Comparison of ENCODE assay signal across 11 cellular contexts in the genomic region with DNA sequence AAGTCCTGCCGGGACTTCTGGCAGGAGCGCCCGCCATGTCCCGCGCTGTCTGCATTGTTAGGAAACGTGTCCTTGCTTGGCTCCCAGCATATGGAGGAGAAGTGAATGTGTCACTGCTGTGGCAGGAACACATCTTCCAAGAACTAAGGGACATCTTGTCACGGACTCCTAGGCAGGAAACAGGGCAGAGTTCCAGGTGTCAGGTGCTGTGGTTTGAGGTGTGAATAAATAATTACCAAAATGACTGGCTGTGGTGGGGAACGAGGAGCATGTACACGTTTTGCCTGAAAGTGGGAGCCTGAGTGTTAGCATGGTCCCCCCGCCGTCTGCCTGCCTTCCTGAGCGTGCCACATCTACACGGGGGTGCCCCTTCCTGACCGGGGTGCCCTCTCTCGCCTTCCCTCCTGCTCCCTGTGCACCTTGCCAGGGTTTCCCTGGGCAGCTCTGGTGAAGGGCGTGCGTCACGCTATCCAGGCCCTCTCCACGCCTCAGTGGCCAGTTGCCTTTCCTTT.
DNase-seq lines count a peak whose midpoint lies in the region; ATAC-seq, FAIRE-seq and TF ChIP-seq lines count a peak whose summit lies in the region.
"Had no signal": no experiment of that assay in that cellular context is flagged by ENCODE, and none has a peak within 500 bp of the region (broad histone marks: within the 10 kb centered on the region; RNA-seq: fewer than 3 reads in every experiment).

No MANE protein-coding gene starts in this region.

- CTCF ChIA-PET in activated CD8-positive, alpha-beta memory T cell treated with anti-CD3 and anti-CD28 coated beads, Interleukin-2, amount 10 ng/mL, durations not matched to agents 7 days and 5 days (lab: Charles Lee), result no interaction called here

- no peaks in the 10 kb centered on the region for H3K27me3 ChIP-seq in small intestine (ENCODE audit: control insufficient read depth in 2 of 2, insufficient read depth in 2 of 2, low read length in 2 of 2)
- H3K27me3 ChIP-seq: adrenal gland, vagina had no signal

- H3K9me3 ChIP-seq in small intestine (ENCODE audit: control insufficient read depth, low read depth), result no peaks in the 10 kb centered on the region
- H3K9me3 ChIP-seq: adrenal gland, vagina had no signal

- no peaks in the 10 kb centered on the region for H3K4me1 ChIP-seq in small intestine (ENCODE audit: control insufficient read depth in 2 of 2, insufficient read depth in 1 of 2, low read depth in 1 of 2, low read length in 1 of 2)

- ATAC-seq in GM18867 (IDR thresholded peaks at IDR 0.05; ENCODE audit: unreplicated experiment), result peak; percentile 58
- peak; percentile 61 for ATAC-seq in HG02642 (IDR thresholded peaks at IDR 0.05; ENCODE audit: poor library complexity, unreplicated experiment)
- ATAC-seq in activated CD8-positive, alpha-beta memory T cell treated with anti-CD3 and anti-CD28 coated beads, Interleukin-2, amount 10 ng/mL, durations not matched to agents 7 days and 5 days, result peak; percentile 71
- no peak for ATAC-seq in HG03571 (IDR thresholded peaks at IDR 0.05; ENCODE audit: unreplicated experiment)

- no peaks in the 10 kb centered on the region for H3K36me3 ChIP-seq in small intestine (ENCODE audit: control insufficient read depth in 2 of 2, insufficient read depth in 2 of 2, low read length in 2 of 2)
- H3K36me3 ChIP-seq: adrenal gland, vagina had no signal

- H3K36me3 Mint-ChIP-seq in activated CD8-positive, alpha-beta memory T cell treated with anti-CD3 and anti-CD28 coated beads, Interleukin-2, amount 10 ng/mL, durations not matched to agents 7 days and 5 days, result peaks cover 10% of the 10 kb centered on the region

- no peaks in the 10 kb centered on the region for H3K9me3 Mint-ChIP-seq in activated CD8-positive, alpha-beta memory T cell treated with anti-CD3 and anti-CD28 coated beads, Interleukin-2, amount 10 ng/mL, durations not matched to agents 7 days and 5 days (ENCODE audit: low read depth)

- H3K27me3 Mint-ChIP-seq in activated CD8-positive, alpha-beta memory T cell treated with anti-CD3 and anti-CD28 coated beads, Interleukin-2, amount 10 ng/mL, durations not matched to agents 7 days and 5 days, result no peaks in the 10 kb centered on the region

- WGBS in small intestine, 3 donors, result 76 to 86% (median 84%) methylated on average over 19 of the region's 19 CpGs

- peaks cover 20% of the 10 kb centered on the region for H3K4me1 Mint-ChIP-seq in activated CD8-positive, alpha-beta memory T cell treated with anti-CD3 and anti-CD28 coated beads, Interleukin-2, amount 10 ng/mL, durations not matched to agents 7 days and 5 days

- no peak for TF ChIP-seq CTCF in foreskin fibroblast (IDR thresholded peaks at IDR 0.05; ENCODE audit: low read depth, low read length)

- DNase-seq in activated CD8-positive, alpha-beta memory T cell treated with anti-CD3 and anti-CD28 coated beads, Interleukin-2, amount 10 ng/mL, durations not matched to agents 7 days and 5 days, result peak; percentile 74
- DNase-seq in small intestine, result peak; percentile 15
- DNase-seq in HPDE6-E6E7 (ENCODE audit: extremely low spot score), result no peak
- DNase-seq in foreskin fibroblast, result no peak
- no peak for DNase-seq in HK-2 (ENCODE audit: unreplicated experiment)
- DNase-seq: NCI-H446 treated with DMSO at 0.1 percent for 48 hours had no signal

- no peak overlapping the region for H3K27ac Mint-ChIP-seq in activated CD8-positive, alpha-beta memory T cell treated with anti-CD3 and anti-CD28 coated beads, Interleukin-2, amount 10 ng/mL, durations not matched to agents 7 days and 5 days

- FAIRE-seq in small intestine (lab: Jason Lieb, UNC), result no peak

- no peak overlapping the region for H3K4me3 ChIP-seq in small intestine (ENCODE audit: low read depth in 1 of 2, low read length in 2 of 2)
- no peak overlapping the region for H3K4me3 ChIP-seq in foreskin fibroblast (ENCODE audit: low read depth in 1 of 2, low read length in 2 of 2)
- H3K4me3 ChIP-seq: adrenal gland, vagina had no signal

- no peak overlapping the region for H3K4me3 Mint-ChIP-seq in activated CD8-positive, alpha-beta memory T cell treated with anti-CD3 and anti-CD28 coated beads, Interleukin-2, amount 10 ng/mL, durations not matched to agents 7 days and 5 days

- H3K27ac ChIP-seq in small intestine (ENCODE audit: low read depth in 1 of 2, low read length in 1 of 2), result no peak overlapping the region
- H3K27ac ChIP-seq: adrenal gland, vagina had no signal

Comparison
In these comparisons a context has a peak if more than half of its experiments do, and no peak if none do; other contexts are left out.
1. DNase-seq: peak in activated CD8-positive, alpha-beta memory T cell treated with anti-CD3 and anti-CD28 coated beads, Interleukin-2, amount 10 ng/mL, durations not matched to agents 7 days and 5 days (single experiment) and small intestine (single experiment); none in HPDE6-E6E7 (single experiment), foreskin fibroblast (0 of 2) and HK-2 (single experiment).